ENCODE assay signal across 8 cellular contexts in genomic region chr9:122099271-122099869, GRCh38. TPM values are rescaled to one million over a fixed set of nuclear protein-coding genes. Genes with fewer than 3 reads are reported as not detected.
A peak's percentile ranks its signal among the peaks of the same experiment; 100 is the strongest.
DNase-seq lines count a peak whose midpoint lies in the region; ATAC-seq and TF ChIP-seq lines count a peak whose summit lies in the region.

No MANE protein-coding gene starts in this region.

- peaks cover 8% of the 10 kb centered on the region for H3K36me3 Mint-ChIP-seq in chondrocyte (ENCODE audit: low read depth)

- ATAC-seq in HG03025 (IDR thresholded peaks at IDR 0.05; ENCODE audit: low FRiP score, unreplicated experiment) (peak; percentile 73), left lung (peak; percentile 95)

- peaks cover 0 to 13% of the 10 kb centered on the region in 2 donors for H3K4me1 ChIP-seq in left lung

- H3K4me3 Mint-ChIP-seq in chondrocyte (ENCODE audit: unreplicated experiment): peak overlapping the region; percentile 44

- peaks cover 2% of the 10 kb centered on the region for H3K27me3 Mint-ChIP-seq in chondrocyte (ENCODE audit: low read depth)

- H3K27ac ChIP-seq in left lung: no peak overlapping the region

- DNase-seq in GM04504 (ENCODE audit: low read depth) (peak; percentile 52), NCI-H510A (lab: John Stamatoyannopoulos, UW) (peak; percentile 36), chondrocyte (ENCODE audit: low spot score) (no peak), left lung (peak; percentile 78 to 96), GOT3 (lab: John Stamatoyannopoulos, UW) (no peak)
- DNase-seq in activated CD4-positive, alpha-beta T cell treated with anti-CD3 and anti-CD28 coated beads for 48 hours: peak; percentile 87
- DNase-seq in stimulated activated CD4-positive, alpha-beta T cell treated with anti-CD3 and anti-CD28 coated beads, Interleukin-4, amount 100 ng/mL, for 4 hours: peak; percentile 65 to 79

- no peak overlapping the region for H3K27ac Mint-ChIP-seq in chondrocyte (ENCODE audit: unreplicated experiment)

- H3K9me3 Mint-ChIP-seq in chondrocyte (ENCODE audit: low read depth): peaks cover 9% of the 10 kb centered on the region

- intact Hi-C loops in left lung (cut with DNase I): loop anchor here in 1 of 2 donors (10.0 kb wide), 1 partner anchor 255 kb away; no protein-coding TSS in a partner anchor

- no peaks in the 10 kb centered on the region for H3K27me3 ChIP-seq in left lung

- no peaks in the 10 kb centered on the region for H3K36me3 ChIP-seq in left lung

- no peak overlapping the region for H3K4me3 ChIP-seq in left lung

- peaks cover 0 to 11% of the 10 kb centered on the region in 2 donors for H3K9me3 ChIP-seq in left lung

- H3K4me1 Mint-ChIP-seq in chondrocyte (ENCODE audit: low read depth): peaks cover 22% of the 10 kb centered on the region

- TF ChIP-seq CTCF in chondrocyte (IDR thresholded peaks at IDR 0.05): peak; percentile 94
- TF ChIP-seq CTCF in left lung (IDR thresholded peaks at IDR 0.05): peak; percentile 83 to 88

RNA-seq across cellular contexts. Expression of gene TTLL11, which starts 6.3 kb away (rescaled TPM):
- total RNA-seq in chondrocyte: 7.1 to 12.8 TPM (median 9.1 TPM) in 3 replicates
- 1 to 10 TPM; 5.4 to 9.8 TPM for total RNA-seq in left lung

Comparison
In these comparisons a context has a peak if more than half of its experiments do, and no peak if none do; other contexts are left out.
1. DNase-seq: peak in GM04504 (single experiment), NCI-H510A (single experiment), activated CD4-positive, alpha-beta T cell treated with anti-CD3 and anti-CD28 coated beads for 48 hours (single experiment), left lung (2 of 2) and stimulated activated CD4-positive, alpha-beta T cell treated with anti-CD3 and anti-CD28 coated beads, Interleukin-4, amount 100 ng/mL, for 4 hours (2 of 2); none in chondrocyte (single experiment) and GOT3 (single experiment).